In genomic region chr1:41740058-41740457, GRCh38 we compare ENCODE assay signal across 1 cellular context.
TF ChIP-seq lines count a peak whose summit lies in the region.

No MANE protein-coding gene starts in this region.

TF ChIP-seq in H1, 55 proteins besides CTCF, POLR2A, EP300 and RAD21:
- TF ChIP-seq SIX5 (IDR thresholded peaks at IDR 0.05; ENCODE audit: low read depth, low read length) = no peak
- TF ChIP-seq CBX8 (IDR thresholded peaks at IDR 0.05; ENCODE audit: borderline replicate concordance, low read depth, low read length) = no peak
- TF ChIP-seq NRF1 (IDR thresholded peaks at IDR 0.05; ENCODE audit: low read depth, low read length) = no peak
- TF ChIP-seq EZH2 (IDR thresholded peaks at IDR 0.05; ENCODE audit: low read depth, low read length, severe bottlenecking) = no peak
- TF ChIP-seq CTBP2 (IDR thresholded peaks at IDR 0.05; ENCODE audit: borderline replicate concordance, insufficient read depth, insufficient read length, low read length) = no peak
- no peak for TF ChIP-seq SRF (IDR thresholded peaks at IDR 0.05; ENCODE audit: low read depth, low read length)
- TF ChIP-seq CHD2 (IDR thresholded peaks at IDR 0.05; ENCODE audit: low read length) = no peak
- TF ChIP-seq YY1 (IDR thresholded peaks at IDR 0.05; ENCODE audit: low read depth, low read length) = no peak
- TF ChIP-seq ZNF274 (IDR thresholded peaks at IDR 0.05; ENCODE audit: borderline replicate concordance, extremely low read depth, low read length) = no peak
- TF ChIP-seq RFX5 (IDR thresholded peaks at IDR 0.05; ENCODE audit: borderline replicate concordance, low read depth, low read length) = no peak
- no peak for TF ChIP-seq RXRA (IDR thresholded peaks at IDR 0.05; ENCODE audit: insufficient read depth, low read depth, low read length)
- TF ChIP-seq SUZ12 (IDR thresholded peaks at IDR 0.05; ENCODE audit: low read length) = no peak
- TF ChIP-seq USF2 (IDR thresholded peaks at IDR 0.05; ENCODE audit: low read length) = no peak
- TF ChIP-seq EGR1 (IDR thresholded peaks at IDR 0.05; ENCODE audit: borderline replicate concordance, low read depth, low read length) = no peak
- no peak for TF ChIP-seq ASH2L (IDR thresholded peaks at IDR 0.05; ENCODE audit: low read length)
- no peak for TF ChIP-seq CHD7 (IDR thresholded peaks at IDR 0.05; ENCODE audit: insufficient replicate concordance, low read length)
- TF ChIP-seq JUND (IDR thresholded peaks at IDR 0.05; ENCODE audit: low read length) = no peak
- no peak for TF ChIP-seq JUN (IDR thresholded peaks at IDR 0.05; ENCODE audit: low read depth, low read length)
- no peak for TF ChIP-seq CBX5 (IDR thresholded peaks at IDR 0.05; ENCODE audit: low read depth, low read length)
